Comparison of ENCODE assay signal across 8 cellular contexts in genomic region chr10:110919971-110920881, GRCh38. TPM values are rescaled to one million over a fixed set of nuclear protein-coding genes. Genes with fewer than 3 reads are reported as not detected.
A peak's percentile ranks its signal among the peaks of the same experiment; 100 is the strongest.
DNase-seq lines count a peak whose midpoint lies in the region; ATAC-seq and TF ChIP-seq lines count a peak whose summit lies in the region.

No MANE protein-coding gene starts in this region.

- no peak overlapping the region for H2AFZ ChIP-seq in Karpas-422 (ENCODE audit: low read length)

- H3K9me2 ChIP-seq in Karpas-422 (replicated peaks; ENCODE audit: insufficient read depth, low read length) = no peaks in the 10 kb centered on the region

- no peaks in the 10 kb centered on the region for H3K9me3 Mint-ChIP-seq in T-cell
- no peaks in the 10 kb centered on the region for H3K9me3 Mint-ChIP-seq in stimulated activated memory B cell treated with anti-CD40 and anti-IgM and Interleukin-4, amounts not matched to agents 10 μg/mL and 1 μg/mL and 100 μg/mL, for 72 hours

- CTCF ChIA-PET in T-cell (lab: Charles Lee) = interaction anchor here in 1 of 2 donors (1.0 kb wide), 1 partner anchor 25 kb away, joined by 3 read pairs; no protein-coding TSS in a partner anchor

- H3K9ac ChIP-seq in Karpas-422 (ENCODE audit: low read length) (peak overlapping the region; percentile 84), colonic mucosa (ENCODE audit: low read depth in 2 of 2, low read length in 2 of 2) (peak overlapping the region; percentile 80 to 92)

- H3K4me3 ChIP-seq in Karpas-422 (ENCODE audit: low read length) (peak overlapping the region; percentile 75), colonic mucosa (peak overlapping the region; percentile 61), left lung (peak overlapping the region; percentile 56 to 62)

- POLR2A ChIA-PET in T-cell (lab: Charles Lee) = interaction anchor here (0.6 to 3.8 kb wide), 2 partner anchors 23 to 324 kb away, joined by 9 to 29 read pairs; no protein-coding TSS in a partner anchor

- H3K4me3 Mint-ChIP-seq in T-cell = peak overlapping the region; percentile 87 to 99 (median 98)
- peak overlapping the region; percentile 100 for H3K4me3 Mint-ChIP-seq in stimulated activated memory B cell treated with anti-CD40 and anti-IgM and Interleukin-4, amounts not matched to agents 10 μg/mL and 1 μg/mL and 100 μg/mL, for 72 hours

- H3K36me3 ChIP-seq in Karpas-422 (ENCODE audit: insufficient read depth, low read length) (no peaks in the 10 kb centered on the region), colonic mucosa (no peaks in the 10 kb centered on the region), left lung (no peaks in the 10 kb centered on the region)

- peak overlapping the region; percentile 93 for H3K4me2 ChIP-seq in Karpas-422 (ENCODE audit: low read depth, low read length, poor library complexity, severe bottlenecking)

- intact Hi-C loops in colonic mucosa (cut with DNase I) = no loop called here
- intact Hi-C loops in left lung (cut with DNase I) = no loop called here

- TF ChIP-seq CTCF in colonic mucosa (IDR thresholded peaks at IDR 0.05) (no peak), left lung (IDR thresholded peaks at IDR 0.05) (no peak)

- H3K27ac ChIP-seq in Karpas-422 (ENCODE audit: low read length) = peak overlapping the region; percentile 94
- peak overlapping the region; percentile 91 for H3K27ac ChIP-seq in colonic mucosa
- H3K27ac ChIP-seq in left lung = peak overlapping the region; percentile 90 to 100

- peaks cover 28% of the 10 kb centered on the region for H3K79me2 ChIP-seq in Karpas-422 (ENCODE audit: low read length)

- H3K9me3 ChIP-seq in Karpas-422 (ENCODE audit: low read length) (no peaks in the 10 kb centered on the region), colonic mucosa (no peaks in the 10 kb centered on the region), left lung (no peaks in the 10 kb centered on the region)

- peaks cover 11% of the 10 kb centered on the region for H3K36me3 Mint-ChIP-seq in T-cell
- peaks cover 5% of the 10 kb centered on the region for H3K36me3 Mint-ChIP-seq in stimulated activated memory B cell treated with anti-CD40 and anti-IgM and Interleukin-4, amounts not matched to agents 10 μg/mL and 1 μg/mL and 100 μg/mL, for 72 hours

- DNase-seq in NCI-H2107 treated with DMSO at 0.1 percent for 48 hours (lab: John Stamatoyannopoulos, UW; ENCODE audit: unreplicated experiment) (peak; percentile 33), NCI-H2107 (lab: John Stamatoyannopoulos, UW) (no peak), H4 (ENCODE audit: low spot score) (peak; percentile 19), Karpas-422 (peak; percentile 98), T-cell (peak in 9 of 34 experiments; percentile 3 to 27 (median 9)), colonic mucosa (peak; percentile 56), left lung (peak; percentile 53 to 88)

- peak overlapping the region; percentile 84 to 92 for H3K27ac Mint-ChIP-seq in T-cell
- peak overlapping the region; percentile 92 for H3K27ac Mint-ChIP-seq in stimulated activated memory B cell treated with anti-CD40 and anti-IgM and Interleukin-4, amounts not matched to agents 10 μg/mL and 1 μg/mL and 100 μg/mL, for 72 hours

- ATAC-seq in T-cell (replicated peaks in 1 of 4) (no peak), left lung (no peak)
- peak; percentile 53 for ATAC-seq in stimulated activated memory B cell treated with anti-CD40 and anti-IgM and Interleukin-4, amounts not matched to agents 10 μg/mL and 1 μg/mL and 100 μg/mL, for 72 hours

- peaks cover 36% of the 10 kb centered on the region for H4K20me1 ChIP-seq in Karpas-422 (ENCODE audit: insufficient read depth, low read depth, low read length)

- H3K27me3 ChIP-seq in Karpas-422 (ENCODE audit: low read length) = no peaks in the 10 kb centered on the region
- no peaks in the 10 kb centered on the region for H3K27me3 ChIP-seq in colonic mucosa
- H3K27me3 ChIP-seq in left lung = no peaks in the 10 kb centered on the region

- peaks cover 48 to 61% (median 61%) of the 10 kb centered on the region in 3 donors for H3K4me1 Mint-ChIP-seq in T-cell
- H3K4me1 Mint-ChIP-seq in stimulated activated memory B cell treated with anti-CD40 and anti-IgM and Interleukin-4, amounts not matched to agents 10 μg/mL and 1 μg/mL and 100 μg/mL, for 72 hours = peaks cover 35% of the 10 kb centered on the region

- H3K27me3 Mint-ChIP-seq in T-cell = no peaks in the 10 kb centered on the region
- no peaks in the 10 kb centered on the region for H3K27me3 Mint-ChIP-seq in stimulated activated memory B cell treated with anti-CD40 and anti-IgM and Interleukin-4, amounts not matched to agents 10 μg/mL and 1 μg/mL and 100 μg/mL, for 72 hours

- H3K4me1 ChIP-seq in Karpas-422 (ENCODE audit: low read length) (peaks cover 32% of the 10 kb centered on the region), colonic mucosa (no peaks in the 10 kb centered on the region), left lung (peaks cover 4 to 46% of the 10 kb centered on the region in 2 donors)

RNA-seq across cellular contexts. Expression of gene SHOC2, which starts 0.8 kb away (rescaled TPM):
- 20.8 and 29.0 TPM in 2 replicates for total RNA-seq in H4 (2014; rRNA removed; shearing (Covaris generic))
- total RNA-seq in Karpas-422 (2014; rRNA removed; shearing (Covaris generic); ENCODE audit: low replicate concordance) = 10.4 and 30.8 TPM in 2 replicates
- total RNA-seq in T-cell = 10 to 100 TPM; 53.3 to 65.1 (median 54.0) TPM
- 10 to 100 TPM; 47.2 to 79.1 TPM for total RNA-seq in colonic mucosa
- total RNA-seq in left lung = 10 to 100 TPM; 52.6 to 61.6 TPM

RNA-seq across cellular contexts. Expression of gene BBIP1, which starts 1.2 kb away (rescaled TPM):
- total RNA-seq in H4 (2014; rRNA removed; shearing (Covaris generic)) = 21.5 and 43.3 TPM in 2 replicates
- 6.3 and 53.8 TPM in 2 replicates for total RNA-seq in Karpas-422 (2014; rRNA removed; shearing (Covaris generic); ENCODE audit: low replicate concordance)
- 10 to 100 TPM; 28.6 to 36.6 (median 32.0) TPM for total RNA-seq in T-cell
- 10 to 100 TPM; 17.7 to 19.1 TPM for total RNA-seq in colonic mucosa
- total RNA-seq in left lung = 10 to 100 TPM; 22.6 to 30.4 TPM

RNA-seq across cellular contexts. Expression of gene PDCD4, which starts 48.5 kb away (rescaled TPM):
- total RNA-seq in H4 (2014; rRNA removed; shearing (Covaris generic)) = 32.6 and 36.8 TPM in 2 replicates
- 40.0 and 77.4 TPM in 2 replicates for total RNA-seq in Karpas-422 (2014; rRNA removed; shearing (Covaris generic); ENCODE audit: low replicate concordance)
- total RNA-seq in T-cell = 100 to 1,000 TPM; 239 to 335 (median 309) TPM
- total RNA-seq in colonic mucosa = 100 to 1,000 TPM; 397 to 463 TPM
- total RNA-seq in left lung = 10 to 100 TPM; 45.7 to 47.5 TPM
